19 cellular contexts compared by ENCODE assay signal in the genomic region with DNA sequence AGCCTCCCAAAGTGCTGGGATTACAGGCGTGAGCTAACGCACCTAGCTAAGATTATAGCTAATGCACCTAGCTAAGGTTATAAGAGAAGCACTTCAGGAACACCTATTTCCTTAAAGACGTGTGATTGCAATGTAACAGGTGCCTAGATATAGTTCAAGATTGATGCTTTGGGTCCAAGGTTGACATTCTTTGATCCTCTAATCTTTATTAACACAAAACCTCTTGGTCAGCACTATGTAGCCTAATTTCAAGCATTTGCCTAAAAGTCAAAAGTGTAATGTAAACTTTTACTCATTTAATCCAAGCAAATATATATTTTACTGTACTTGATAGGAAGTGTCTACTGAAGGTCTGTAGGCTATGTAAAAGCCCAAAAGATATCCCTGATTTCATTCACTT. TPM values are rescaled to one million over a fixed set of nuclear protein-coding genes. Genes with fewer than 3 reads are reported as not detected.
DNase-seq lines count a peak whose midpoint lies in the region; ATAC-seq, FAIRE-seq and TF ChIP-seq lines count a peak whose summit lies in the region.
"Had no signal": no experiment of that assay in that cellular context is flagged by ENCODE, and none has a peak within 500 bp of the region (broad histone marks: within the 10 kb centered on the region; RNA-seq: fewer than 3 reads in every experiment).

No MANE protein-coding gene starts in this region.

- FAIRE-seq in HepG2 (lab: Jason Lieb, UNC) (no peak), islet of Langerhans (lab: Jason Lieb, UNC) (peak; percentile 38)
- FAIRE-seq: A549, D721Med, GM12892, GM18507 had no signal

- TF ChIP-seq EP300 in HepG2 (IDR thresholded peaks at IDR 0.05; ENCODE audit: low read depth in 2 of 2, low read length in 2 of 2) (no peak), HepG2 (CRISPR knock-in tag; IDR thresholded peaks at IDR 0.05; ENCODE audit: borderline replicate concordance) (no peak)

- TF ChIP-seq RAD21 in HepG2 (CRISPR knock-in tag; IDR thresholded peaks at IDR 0.05), result no peak

- no peak overlapping the region for H3K9ac ChIP-seq in HepG2 (ENCODE audit: insufficient read depth, low read depth, low read length)
- H3K9ac ChIP-seq: BLaER1 treated with 17β-estradiol and CSF1 and Interleukin-3, amounts not matched to agents 10 nM and 100 nM had no signal

- CTCF ChIA-PET in HepG2 (lab: Yijun Ruan, JAX; ENCODE audit: low intra/inter-chr PET ratio, low total read pairs), result no interaction called here

- no peak overlapping the region for H3K4me3 ChIP-seq in HepG2 (replicated peaks in 1 of 3; ENCODE audit: insufficient read depth in 1 of 3, low read depth in 2 of 3, low read length in 3 of 3)
- H3K4me3 ChIP-seq in right lobe of liver, result no peak overlapping the region
- H3K4me3 ChIP-seq: A549; BLaER1 treated with 17β-estradiol and CSF1 and Interleukin-3, amounts not matched to agents 10 nM and 100 nM had no signal

- H3K4me2 ChIP-seq in HepG2 (ENCODE audit: low read depth, low read length), result no peak overlapping the region
- H3K4me2 ChIP-seq: A549; BLaER1 treated with 17β-estradiol and CSF1 and Interleukin-3, amounts not matched to agents 10 nM and 100 nM had no signal

- no peak for TF ChIP-seq CTCF in HepG2 (CRISPR knock-in tag; IDR thresholded peaks at IDR 0.05)
- no peak for TF ChIP-seq CTCF in right lobe of liver (IDR thresholded peaks at IDR 0.05)

- no peak for DNase-seq in HepG2 (ENCODE audit: low spot score)
- no peak for DNase-seq in right lobe of liver
- DNase-seq in caudate nucleus (lab: John Stamatoyannopoulos, UW), result no peak
- DNase-seq in retina, result no peak
- DNase-seq: AML-193; Caco-2; Calu3; CD4-positive, alpha-beta T cell; CD8-positive, alpha-beta T cell; DMS79 treated with DMSO at 0.1 percent for 48 hours; GF-D8 had no signal

- H3K9me3 ChIP-seq in HepG2 (ENCODE audit: low read length) (no peaks in the 10 kb centered on the region), right lobe of liver (no peaks in the 10 kb centered on the region)
- H3K9me3 ChIP-seq: A549, Caco-2 had no signal

- H2AFZ ChIP-seq in HepG2 (ENCODE audit: low read length), result no peak overlapping the region

- intact Hi-C loops in HepG2 (cut with micrococcal nuclease; ENCODE audit: unreplicated experiment), result loop anchor here (5.0 kb wide), 1 partner anchor 34 kb away; no protein-coding TSS in a partner anchor
- intact Hi-C loops in right lobe of liver (cut with DNase I), result no loop called here

- TF ChIP-seq POLR2A in HepG2 (IDR thresholded peaks at IDR 0.05; ENCODE audit: insufficient read depth in 1 of 2, low read depth in 2 of 2, low read length in 2 of 2) (no peak), right lobe of liver (IDR thresholded peaks at IDR 0.05) (no peak)

- peaks cover 12% of the 10 kb centered on the region for H4K20me1 ChIP-seq in HepG2 (ENCODE audit: insufficient read depth, low read length)

- no TSS peak for BruUV-seq in HepG2 (replicated peaks; lab: Mats Ljungman, UMichigan)

- H3K27ac ChIP-seq in HepG2 (ENCODE audit: extremely low read length, insufficient read depth, low read length) (no peak overlapping the region), right lobe of liver (no peak overlapping the region), caudate nucleus (ENCODE audit: low read depth, low read length) (no peak overlapping the region)
- H3K27ac ChIP-seq: 22Rv1; A549; BLaER1 treated with 17β-estradiol and CSF1 and Interleukin-3, amounts not matched to agents 10 nM and 100 nM; C4-2B had no signal

- 96% methylated on average over 3 of the region's 3 CpGs for WGBS in HepG2 (ENCODE audit: low lambda C conversion rate)
- WGBS in right lobe of liver (ENCODE audit: insufficient coverage, low coverage, low lambda C conversion rate, missing lambda C conversion rate), result 83% methylated on average over 1 of the region's 3 CpGs

- no peaks in the 10 kb centered on the region for H3K79me2 ChIP-seq in HepG2 (ENCODE audit: insufficient read depth, low read length)

- H3K4me1 ChIP-seq in HepG2 (ENCODE audit: insufficient read depth, low read length), result peaks cover 10% of the 10 kb centered on the region; the same call in 1 of the 2 replicates
- peaks cover 0 to 6% (median 2%) of the 10 kb centered on the region in 4 donors for H3K4me1 ChIP-seq in right lobe of liver
- H3K4me1 ChIP-seq: A549; BLaER1 treated with 17β-estradiol and CSF1 and Interleukin-3, amounts not matched to agents 10 nM and 100 nM; Caco-2 had no signal

- no peaks in the 10 kb centered on the region for H3K27me3 ChIP-seq in HepG2 (ENCODE audit: control insufficient read depth in 1 of 2, insufficient read depth in 2 of 2, low read length in 2 of 2)
- no peaks in the 10 kb centered on the region for H3K27me3 ChIP-seq in right lobe of liver
- H3K27me3 ChIP-seq: BLaER1 treated with 17β-estradiol and CSF1 and Interleukin-3, amounts not matched to agents 10 nM and 100 nM had no signal

- POLR2A ChIA-PET in HepG2 (lab: Yijun Ruan, JAX), result no interaction called here

- no peak for ATAC-seq in HepG2
- ATAC-seq in right lobe of liver, result no peak
- ATAC-seq: A549; CD8-positive, alpha-beta T cell had no signal

- peaks cover 28 to 90% of the 10 kb centered on the region in 2 experiments for H3K36me3 ChIP-seq in HepG2 (replicated peaks in 1 of 2; ENCODE audit: control insufficient read depth in 1 of 2, insufficient read depth in 2 of 2, low read length in 2 of 2)
- H3K36me3 ChIP-seq in right lobe of liver, result peaks cover 0 to 16% (median 6%) of the 10 kb centered on the region in 4 donors

- in situ Hi-C loops in HepG2 (cut with HindIII; ENCODE audit: extremely low pct_ligation_motif_present, low pct_unique_long_range_greater_than_20kb), result no loop called here

TF ChIP-seq in HepG2, 621 proteins besides CTCF, POLR2A, EP300 and RAD21:
- TF ChIP-seq MAFF (IDR thresholded peaks at IDR 0.05; ENCODE audit: low read depth, low read length), result 0 out of 2 replicates have a peak, but pooled peaks have one; percentile 27
- TF ChIP-seq MAFK (conservative IDR thresholded peaks at IDR 0.05 in 1 of 2, IDR thresholded peaks at IDR 0.05 in 1 of 2; ENCODE audit: low read length in 2 of 2), result peak; percentile 59 to 61; a peak in 3 of 4 replicates
- 0 out of 2 replicates have a peak, but pooled peaks have one; percentile 50 for TF ChIP-seq MLLT10 (CRISPR knock-in tag; IDR thresholded peaks at IDR 0.05)
- no peak for TF ChIP-seq KDM5A (IDR thresholded peaks at IDR 0.05; ENCODE audit: borderline replicate concordance, low read length)
- no peak for TF ChIP-seq ZNF775 (CRISPR knock-in tag; IDR thresholded peaks at IDR 0.05; ENCODE audit: borderline replicate concordance)
TF ChIP-seq in HepG2: peak in this region for 3.

RNA-seq across cellular contexts. Expression of gene SCFD1, which starts 36.5 kb away (rescaled TPM):
- total RNA-seq in HepG2 (2016; rRNA removed; fragmentation: Illumina TruSeq; extraction: Trizol) (256 and 318 TPM in 2 replicates), right lobe of liver (10 to 100 TPM; 26.5 to 44.6 (median 34.8) TPM)
- 183 and 191 TPM in 2 replicates for total RNA-seq in HepG2 (2016; cell fraction: cytosol; rRNA removed; fragmentation: Illumina TruSeq; extraction: Trizol; ENCODE audit: low read depth)
- total RNA-seq in HepG2 (2016; cell fraction: insoluble cytoplasmic fraction; rRNA removed; fragmentation: Illumina TruSeq; extraction: Trizol), result 264 and 346 TPM in 2 replicates
- total RNA-seq in HepG2 (2016; cell fraction: membrane; rRNA removed; fragmentation: Illumina TruSeq; extraction: Trizol), result 220 and 248 TPM in 2 replicates
- 294 and 317 TPM in 2 replicates for total RNA-seq in HepG2 (2016; cell fraction: nucleus; rRNA removed; fragmentation: Illumina TruSeq; extraction: Trizol)
- 178 and 235 TPM in 2 replicates for polyA plus RNA-seq in HepG2 (2011; rRNA removed)
- polyA plus RNA-seq in HepG2 (2011; cell fraction: cytosol; rRNA removed), result 51.8 and 79.2 TPM in 2 replicates
- 111 and 127 TPM in 2 replicates for polyA plus RNA-seq in HepG2 (2011; cell fraction: nucleus; rRNA removed)
- 114 and 153 TPM in 2 replicates for polyA plus RNA-seq in HepG2 (2012)
- 135 and 148 TPM in 2 replicates for polyA plus RNA-seq in HepG2 (2016; cell fraction: cytosol; fragmentation: Illumina TruSeq; extraction: Trizol; ENCODE audit: low read depth)
- polyA plus RNA-seq in HepG2 (2016; cell fraction: insoluble cytoplasmic fraction; fragmentation: Illumina TruSeq; extraction: Trizol; ENCODE audit: low read depth), result 293 and 325 TPM in 2 replicates
- 190 and 203 TPM in 2 replicates for polyA plus RNA-seq in HepG2 (2016; cell fraction: membrane; fragmentation: Illumina TruSeq; extraction: Trizol; ENCODE audit: low read depth)
- polyA plus RNA-seq in HepG2 (2016; cell fraction: nucleus; fragmentation: Illumina TruSeq; extraction: Trizol; ENCODE audit: insufficient read depth, low read depth), result 291 and 292 TPM in 2 replicates
- 24.4 and 68.1 TPM in 2 replicates for polyA minus RNA-seq in HepG2 (2011; rRNA and poly(A)+ RNA removed; ENCODE audit: low replicate concordance)
- polyA minus RNA-seq in HepG2 (2011; cell fraction: cytosol; rRNA and poly(A)+ RNA removed), result 92.9 and 94.7 TPM in 2 replicates
- 849 and 949 TPM in 2 replicates for polyA minus RNA-seq in HepG2 (2011; cell fraction: nucleus; rRNA and poly(A)+ RNA removed)
